ENCODE assay signal across 23 cellular contexts in genomic region chr6:76803038-76803580, GRCh38.
"Had no signal": no experiment of that assay in that cellular context is flagged by ENCODE, and none has a peak within 500 bp of the region (broad histone marks: within the 10 kb centered on the region; RNA-seq: fewer than 3 reads in every experiment).

No MANE protein-coding gene starts in this region.

- H3K4me3 Mint-ChIP-seq: naive thymus-derived CD4-positive, alpha-beta T cell; nephron progenitor cell; stimulated activated naive B cell treated with anti-CD40 and anti-IgM and Interleukin-4, amounts not matched to agents 10 μg/mL and 1 μg/mL and 100 μg/mL, for 72 hours; stimulated activated naive CD8-positive, alpha-beta T cell treated with anti-CD3 and anti-CD28 coated beads, Interleukin-15, amount 100 ng/mL, for 72 hours had no signal

- H3K27ac Mint-ChIP-seq: naive thymus-derived CD4-positive, alpha-beta T cell; nephron progenitor cell; stimulated activated naive B cell treated with anti-CD40 and anti-IgM and Interleukin-4, amounts not matched to agents 10 μg/mL and 1 μg/mL and 100 μg/mL, for 72 hours; stimulated activated naive CD8-positive, alpha-beta T cell treated with anti-CD3 and anti-CD28 coated beads, Interleukin-15, amount 100 ng/mL, for 72 hours had no signal

- DNase-seq: cortex of kidney; dorsolateral prefrontal cortex; effector CD8-positive, alpha-beta T cell; heart right ventricle; hypothalamus; islet precursor cell; left ventricle myocardium superior; mesenchymal stem cell; naive thymus-derived CD4-positive, alpha-beta T cell; nephron progenitor cell; psoas muscle; stimulated activated CD4-positive, alpha-beta T cell treated with anti-CD3 and anti-CD28 coated beads, Interleukin-2, amount 100 ng/mL, for 24 hours; stimulated activated CD4-positive, alpha-beta T cell treated with anti-CD3 and anti-CD28 coated beads, Interleukin-4, amount 100 ng/mL, for 4 hours; stimulated activated naive B cell treated with anti-CD40 and anti-IgM and Interleukin-4, amounts not matched to agents 10 μg/mL and 1 μg/mL and 100 μg/mL, for 72 hours; stimulated activated naive CD8-positive, alpha-beta T cell treated with anti-CD3 and anti-CD28 coated beads, Interleukin-15, amount 100 ng/mL, for 72 hours; testis; upper lobe of right lung had no signal

- H3K27ac ChIP-seq: dorsolateral prefrontal cortex, heart right ventricle, neutrophil, psoas muscle, testis, tibial nerve, upper lobe of right lung, vagina had no signal

- H3K27me3 Mint-ChIP-seq: naive thymus-derived CD4-positive, alpha-beta T cell; stimulated activated naive B cell treated with anti-CD40 and anti-IgM and Interleukin-4, amounts not matched to agents 10 μg/mL and 1 μg/mL and 100 μg/mL, for 72 hours; stimulated activated naive CD8-positive, alpha-beta T cell treated with anti-CD3 and anti-CD28 coated beads, Interleukin-15, amount 100 ng/mL, for 72 hours had no signal

- H3K36me3 ChIP-seq: heart right ventricle, neutrophil, tibial nerve, upper lobe of right lung, vagina had no signal

- H3K4me1 ChIP-seq: heart right ventricle, psoas muscle, testis, tibial nerve, upper lobe of right lung, vagina had no signal

- ATAC-seq: esophagus mucosa; heart right ventricle; left ventricle myocardium superior; naive thymus-derived CD4-positive, alpha-beta T cell; psoas muscle; sciatic nerve; stimulated activated naive B cell treated with anti-CD40 and anti-IgM and Interleukin-4, amounts not matched to agents 10 μg/mL and 1 μg/mL and 100 μg/mL, for 72 hours; stimulated activated naive CD8-positive, alpha-beta T cell treated with anti-CD3 and anti-CD28 coated beads, Interleukin-15, amount 100 ng/mL, for 72 hours; upper lobe of right lung had no signal

- H3K9me3 ChIP-seq: neutrophil, psoas muscle, testis, upper lobe of right lung, vagina had no signal

- H3K4me3 ChIP-seq: dorsolateral prefrontal cortex, heart right ventricle, lung, psoas muscle, testis, tibial nerve, upper lobe of right lung, vagina had no signal

- H3K4me1 Mint-ChIP-seq: naive thymus-derived CD4-positive, alpha-beta T cell; nephron progenitor cell; stimulated activated naive B cell treated with anti-CD40 and anti-IgM and Interleukin-4, amounts not matched to agents 10 μg/mL and 1 μg/mL and 100 μg/mL, for 72 hours; stimulated activated naive CD8-positive, alpha-beta T cell treated with anti-CD3 and anti-CD28 coated beads, Interleukin-15, amount 100 ng/mL, for 72 hours had no signal

- H3K36me3 Mint-ChIP-seq: naive thymus-derived CD4-positive, alpha-beta T cell; stimulated activated naive B cell treated with anti-CD40 and anti-IgM and Interleukin-4, amounts not matched to agents 10 μg/mL and 1 μg/mL and 100 μg/mL, for 72 hours had no signal

- H3K27me3 ChIP-seq: dorsolateral prefrontal cortex, heart right ventricle, neutrophil, testis, tibial nerve, upper lobe of right lung, vagina had no signal
